12 cellular contexts compared by ENCODE assay signal in the genomic region with DNA sequence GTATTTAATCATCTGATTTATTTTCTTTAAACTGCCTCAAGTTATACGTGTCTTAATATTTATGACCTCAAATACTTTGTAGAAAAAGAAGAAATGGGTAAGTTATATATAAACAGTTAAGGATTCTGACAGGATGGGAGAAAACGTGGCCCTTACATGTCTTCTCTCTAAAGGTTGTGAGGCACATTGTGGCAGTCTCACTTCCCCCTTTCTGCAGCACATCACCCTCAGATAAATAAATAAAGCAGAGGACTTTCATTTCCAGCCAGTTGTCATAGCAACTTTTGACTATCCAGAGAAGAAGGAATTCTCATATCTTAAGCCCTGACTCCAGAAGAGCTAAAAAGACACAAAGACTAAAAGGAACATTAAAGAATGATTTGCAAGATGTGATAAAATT. TPM values are rescaled to one million over a fixed set of nuclear protein-coding genes. Genes with fewer than 3 reads are reported as not detected.
A peak's percentile ranks its signal among the peaks of the same experiment; 100 is the strongest.
DNase-seq lines count a peak whose midpoint lies in the region; ATAC-seq and TF ChIP-seq lines count a peak whose summit lies in the region.
"Had no signal": no experiment of that assay in that cellular context is flagged by ENCODE, and none has a peak within 500 bp of the region (broad histone marks: within the 10 kb centered on the region; RNA-seq: fewer than 3 reads in every experiment).

No MANE protein-coding gene starts in this region.

- ATAC-seq in GM19397 (IDR thresholded peaks at IDR 0.05; ENCODE audit: unreplicated experiment) (peak; percentile 85), HG02981 (IDR thresholded peaks at IDR 0.05; ENCODE audit: unreplicated experiment) (peak; percentile 98), heart left ventricle (no peak)

- no peaks in the 10 kb centered on the region for H3K27me3 ChIP-seq in GM06990 (replicated peaks; ENCODE audit: control insufficient read depth, insufficient read depth, low read length)
- no peaks in the 10 kb centered on the region for H3K27me3 ChIP-seq in heart left ventricle
- H3K27me3 ChIP-seq: spleen had no signal

- TF ChIP-seq POLR2A in heart left ventricle (IDR thresholded peaks at IDR 0.05), result no peak

- H3K4me3 ChIP-seq in GM06990 (replicated peaks; ENCODE audit: low read depth, low read length) (no peak overlapping the region), heart left ventricle (no peak overlapping the region)
- H3K4me3 ChIP-seq: lung, spleen had no signal

- H3K9me3 ChIP-seq in heart left ventricle, result no peaks in the 10 kb centered on the region
- H3K9me3 ChIP-seq: spleen had no signal

- H3K27ac ChIP-seq in heart left ventricle, result no peak overlapping the region
- H3K27ac ChIP-seq: spleen had no signal

- intact Hi-C loops in heart left ventricle (cut with DNase I), result no loop called here

- H3K4me1 ChIP-seq in heart left ventricle, result no peaks in the 10 kb centered on the region

- H3K36me3 ChIP-seq in GM06990 (ENCODE audit: control insufficient read depth, insufficient read depth, low read length) (no peaks in the 10 kb centered on the region), heart left ventricle (no peaks in the 10 kb centered on the region)
- H3K36me3 ChIP-seq: spleen had no signal

- 41 to 57% (median 45%) methylated on average over 2 of the region's 2 CpGs for WGBS in heart left ventricle, 4 donors

- TF ChIP-seq CTCF in GM06990 (IDR thresholded peaks at IDR 0.05; ENCODE audit: insufficient read depth, low read length, poor library complexity, severe bottlenecking) (no peak), heart left ventricle (IDR thresholded peaks at IDR 0.05) (no peak)

- peak; percentile 35 for DNase-seq in GM06990 (ENCODE audit: extremely low read depth, insufficient read length)
- DNase-seq in NOMO-1 (lab: John Stamatoyannopoulos, UW; ENCODE audit: unreplicated experiment in 2 of 2), result peak; percentile 11 to 72
- DNase-seq in occipital lobe (lab: John Stamatoyannopoulos, UW), result no peak
- no peak for DNase-seq in NCI-H2029 (lab: John Stamatoyannopoulos, UW)
- DNase-seq in HK-2 (ENCODE audit: unreplicated experiment), result no peak
- DNase-seq in heart left ventricle, result no peak
- DNase-seq: NCI-H1436, spleen, T1000 had no signal

RNA-seq across cellular contexts. Expression of gene CEP83, which starts 28.8 kb away (rescaled TPM):
- total RNA-seq in occipital lobe, result 19.7 TPM
- 10 to 100 TPM in 4 of 9 donors, 1 to 10 TPM in 5; 7.0 to 13.4 (median 9.5) TPM for total RNA-seq in heart left ventricle
- polyA plus RNA-seq in heart left ventricle, result 10 to 100 TPM in 1 of 2 donors, 1 to 10 TPM in 1; 5.4 to 11.4 TPM

Comparison
In these comparisons a context has a peak if more than half of its experiments do, and no peak if none do; other contexts are left out.
1. DNase-seq: peak in GM06990 (single experiment) and NOMO-1 (2 of 2); none in occipital lobe (single experiment), NCI-H2029 (single experiment), HK-2 (single experiment) and heart left ventricle (0 of 5).
2. ATAC-seq: peak in GM19397 (single experiment) and HG02981 (single experiment); none in heart left ventricle (0 of 4).